In genomic region chr11:116641561-116642045, GRCh38 we compare ENCODE assay signal across 8 cellular contexts.
A peak's percentile ranks its signal among the peaks of the same experiment; 100 is the strongest.
DNase-seq lines count a peak whose midpoint lies in the region; ATAC-seq, FAIRE-seq and TF ChIP-seq lines count a peak whose summit lies in the region.

No MANE protein-coding gene starts in this region.

- no peak for TF ChIP-seq POLR2A in upper lobe of left lung (IDR thresholded peaks at IDR 0.05)

- H3K9ac ChIP-seq in astrocyte (ENCODE audit: low read length) (no peak overlapping the region), keratinocyte (ENCODE audit: control insufficient read depth, extremely low read depth, insufficient read depth, low read length) (no peak overlapping the region)

- H3K36me3 ChIP-seq in astrocyte (ENCODE audit: insufficient read depth, low read length) (no peaks in the 10 kb centered on the region), keratinocyte (ENCODE audit: control insufficient read depth in 2 of 2, extremely low read depth in 1 of 2, insufficient read depth in 2 of 2, low read length in 2 of 2) (no peaks in the 10 kb centered on the region), upper lobe of left lung (no peaks in the 10 kb centered on the region)

- H4K20me1 ChIP-seq in astrocyte (ENCODE audit: insufficient read depth, low read length) (no peaks in the 10 kb centered on the region), keratinocyte (ENCODE audit: control insufficient read depth, extremely low read depth, insufficient read depth, low read length) (no peaks in the 10 kb centered on the region)

- no peak overlapping the region for H3K4me2 ChIP-seq in astrocyte (ENCODE audit: low read length)
- no peak overlapping the region for H3K4me2 ChIP-seq in keratinocyte (ENCODE audit: control insufficient read depth, extremely low read depth, insufficient read depth, low read depth, low read length)

- H3K27ac ChIP-seq in astrocyte (ENCODE audit: low read depth, low read length), result no peak overlapping the region
- no peak overlapping the region for H3K27ac ChIP-seq in keratinocyte (ENCODE audit: control insufficient read depth, insufficient read depth, low read length)
- no peak overlapping the region for H3K27ac ChIP-seq in upper lobe of left lung

- no peak for TF ChIP-seq EP300 in upper lobe of left lung (IDR thresholded peaks at IDR 0.05)

- peak; percentile 60 for DNase-seq in AG20443 (ENCODE audit: low spot score)
- DNase-seq in NCI-H2196 (lab: John Stamatoyannopoulos, UW; ENCODE audit: unreplicated experiment), result peak; percentile 65
- DNase-seq in astrocyte (ENCODE audit: low read depth), result no peak
- DNase-seq in keratinocyte (ENCODE audit: low read depth, low spot score), result no peak
- peak; percentile 41 for DNase-seq in upper lobe of left lung
- no peak for DNase-seq in mesenteric fat pad (ENCODE audit: low spot score)

- H3K27me3 Mint-ChIP-seq in astrocyte (ENCODE audit: low read depth, unreplicated experiment), result peaks cover 27% of the 10 kb centered on the region

- H3K9me1 ChIP-seq in keratinocyte (ENCODE audit: control insufficient read depth, extremely low read depth, insufficient read depth, low read length), result no peaks in the 10 kb centered on the region

- H3K4me1 ChIP-seq in astrocyte (ENCODE audit: insufficient read depth, low read length) (no peaks in the 10 kb centered on the region), keratinocyte (ENCODE audit: control insufficient read depth, extremely low read depth, insufficient read depth, low read length) (no peaks in the 10 kb centered on the region), upper lobe of left lung (no peaks in the 10 kb centered on the region)

- WGBS in upper lobe of left lung, 2 donors, result 32 to 33% methylated on average over 7 to 11 of the region's 11 CpGs

- H3K36me3 Mint-ChIP-seq in astrocyte (ENCODE audit: low read depth, unreplicated experiment), result no peaks in the 10 kb centered on the region

- no peaks in the 10 kb centered on the region for H3K4me1 Mint-ChIP-seq in astrocyte (ENCODE audit: low read depth, unreplicated experiment)

- H3K27ac Mint-ChIP-seq in astrocyte (ENCODE audit: unreplicated experiment), result no peak overlapping the region

- H3K9me3 Mint-ChIP-seq in astrocyte (ENCODE audit: unreplicated experiment), result peaks cover 2% of the 10 kb centered on the region

- H3K79me2 ChIP-seq in astrocyte (ENCODE audit: insufficient read depth, low read length), result no peaks in the 10 kb centered on the region
- no peaks in the 10 kb centered on the region for H3K79me2 ChIP-seq in keratinocyte (ENCODE audit: control insufficient read depth, insufficient read depth, low read length)

- no peak overlapping the region for H3K4me3 ChIP-seq in astrocyte (ENCODE audit: insufficient read depth, low read depth, low read length)
- H3K4me3 ChIP-seq in keratinocyte (ENCODE audit: control insufficient read depth in 2 of 3, extremely low read depth in 1 of 3, insufficient read depth in 2 of 3, low read depth in 1 of 3, low read length in 3 of 3), result no peak overlapping the region
- H3K4me3 ChIP-seq in upper lobe of left lung, result no peak overlapping the region

- ATAC-seq in GM18511 (IDR thresholded peaks at IDR 0.05; ENCODE audit: unreplicated experiment), result peak; percentile 51
- ATAC-seq in upper lobe of left lung (ENCODE audit: low FRiP score in 2 of 2), result peak in 1 of 2 donors; percentile 55
- ATAC-seq in GM21447 (IDR thresholded peaks at IDR 0.05; ENCODE audit: unreplicated experiment), result no peak

- H3K9me3 ChIP-seq in astrocyte (ENCODE audit: insufficient read depth, low read depth, low read length), result no peaks in the 10 kb centered on the region
- H3K9me3 ChIP-seq in keratinocyte (ENCODE audit: control insufficient read depth, low read depth, low read length), result no peaks in the 10 kb centered on the region
- no peaks in the 10 kb centered on the region for H3K9me3 ChIP-seq in upper lobe of left lung

- TF ChIP-seq CTCF in astrocyte (IDR thresholded peaks at IDR 0.05; ENCODE audit: insufficient read depth, low read depth, low read length), result peak; percentile 58
- TF ChIP-seq CTCF in keratinocyte (optimal IDR thresholded peaks at IDR 0.05 in 1 of 3, IDR thresholded peaks at IDR 0.05 in 1 of 3, conservative IDR thresholded peaks at IDR 0.05 in 1 of 3; ENCODE audit: extremely low read depth in 1 of 3, insufficient read depth in 2 of 3, low read length in 3 of 3), result peak; percentile 79 to 99 (median 96)
- TF ChIP-seq CTCF in upper lobe of left lung (IDR thresholded peaks at IDR 0.05), result peak in 5 of 6 experiments; percentile 26 to 76 (median 66)

- dilution Hi-C loops in keratinocyte (cut with MboI; ENCODE audit: extremely low pct_ligation_motif_present, low sequenced_read_pairs), result no loop called here

- H3K4me3 Mint-ChIP-seq in astrocyte (ENCODE audit: unreplicated experiment), result no peak overlapping the region

- H3K27me3 ChIP-seq in astrocyte (ENCODE audit: insufficient read depth, low read length), result no peaks in the 10 kb centered on the region
- H3K27me3 ChIP-seq in keratinocyte (ENCODE audit: control insufficient read depth, extremely low read depth, insufficient read depth, low read length), result no peaks in the 10 kb centered on the region
- no peaks in the 10 kb centered on the region for H3K27me3 ChIP-seq in upper lobe of left lung

- no peak for FAIRE-seq in astrocyte (lab: Jason Lieb, UNC)
- FAIRE-seq in keratinocyte (lab: Jason Lieb, UNC), result peak; percentile 51

- H2AFZ ChIP-seq in astrocyte (ENCODE audit: low read depth, low read length) (no peak overlapping the region), keratinocyte (ENCODE audit: control insufficient read depth, low read length) (no peak overlapping the region)

Comparison
In these comparisons a context has a peak if more than half of its experiments do, and no peak if none do; other contexts are left out.
1. DNase-seq: peak in AG20443 (single experiment), NCI-H2196 (single experiment) and upper lobe of left lung (2 of 2); none in astrocyte (single experiment), keratinocyte (single experiment) and mesenteric fat pad (single experiment).
2. Peak in every context shown above with its lines, with median percentiles within 50 percentile points of each other: CTCF ChIP-seq.